Comparison of ENCODE assay signal across 8 cellular contexts in genomic region chr11:66222358-66223149, GRCh38. TPM values are rescaled to one million over a fixed set of nuclear protein-coding genes. Genes with fewer than 3 reads are reported as not detected.
A peak's percentile ranks its signal among the peaks of the same experiment; 100 is the strongest.
DNase-seq lines count a peak whose midpoint lies in the region; ATAC-seq and TF ChIP-seq lines count a peak whose summit lies in the region.

No MANE protein-coding gene starts in this region.

- H3K27ac ChIP-seq in lower lobe of right lung = no peak overlapping the region

- ATAC-seq in lower lobe of right lung = peak; percentile 95 to 98

- no peaks in the 10 kb centered on the region for H3K27me3 ChIP-seq in lower lobe of right lung (ENCODE audit: low read depth)

- intact Hi-C loops in lower lobe of right lung (cut with DNase I) = loop anchor here (5.0 kb wide), 1 partner anchor 40 kb away; no protein-coding TSS in a partner anchor

- peaks cover 3% of the 10 kb centered on the region for H3K4me1 ChIP-seq in lower lobe of right lung

- DNase-seq in COR-L47 (lab: John Stamatoyannopoulos, UW) (peak; percentile 90), GM20000 (ENCODE audit: low spot score) (peak; percentile 92), HPDE6-E6E7 (ENCODE audit: extremely low spot score) (peak; percentile 91), NCI-H82 (lab: John Stamatoyannopoulos, UW) (peak; percentile 96), dermis microvascular lymphatic vessel endothelial cell (ENCODE audit: low read depth in 2 of 2) (peak; percentile 91 to 94), lower lobe of right lung (peak; percentile 93)
- peak; percentile 91 for DNase-seq in activated CD4-positive, alpha-beta T cell treated with anti-CD3 and anti-CD28 coated beads, Interleukin-2, amount 50 U/mL, for 4 hours
- peak; percentile 73 for DNase-seq in stimulated activated CD8-positive, alpha-beta memory T cell treated with anti-CD3 and anti-CD28 coated beads, Interleukin-12 subunit alpha, Interleukin-12 subunit beta, amount 100 ng/mL, for 24 hours (ENCODE audit: extremely low read depth)

- peaks cover 57% of the 10 kb centered on the region for H3K36me3 ChIP-seq in lower lobe of right lung

- H3K4me3 ChIP-seq in lower lobe of right lung = no peak overlapping the region

- H3K9me3 ChIP-seq in lower lobe of right lung = no peaks in the 10 kb centered on the region

- peak; percentile 100 for TF ChIP-seq CTCF in GM20000 (IDR thresholded peaks at IDR 0.05; ENCODE audit: extremely low read depth, missing control alignments)
- peak; percentile 99 for TF ChIP-seq CTCF in lower lobe of right lung (IDR thresholded peaks at IDR 0.05)

RNA-seq across cellular contexts. Expression of gene KLC2, which starts 34.9 kb away (rescaled TPM):
- total RNA-seq in dermis microvascular lymphatic vessel endothelial cell (8.5 and 9.9 TPM in 2 replicates), lower lobe of right lung (24.3 TPM)

RNA-seq across cellular contexts. Expression of gene RAB1B, which starts 45.9 kb away (rescaled TPM):
- total RNA-seq in dermis microvascular lymphatic vessel endothelial cell (64.3 and 98.1 TPM in 2 replicates), lower lobe of right lung (138 TPM)

RNA-seq across cellular contexts. Expression of gene CNIH2, which starts 55.4 kb away (rescaled TPM):
- total RNA-seq in dermis microvascular lymphatic vessel endothelial cell (0.25 TPM in 1 of 2 replicates, not detected in the other), lower lobe of right lung (0.89 TPM)
